ENCODE assay signal across 8 cellular contexts in the genomic region with DNA sequence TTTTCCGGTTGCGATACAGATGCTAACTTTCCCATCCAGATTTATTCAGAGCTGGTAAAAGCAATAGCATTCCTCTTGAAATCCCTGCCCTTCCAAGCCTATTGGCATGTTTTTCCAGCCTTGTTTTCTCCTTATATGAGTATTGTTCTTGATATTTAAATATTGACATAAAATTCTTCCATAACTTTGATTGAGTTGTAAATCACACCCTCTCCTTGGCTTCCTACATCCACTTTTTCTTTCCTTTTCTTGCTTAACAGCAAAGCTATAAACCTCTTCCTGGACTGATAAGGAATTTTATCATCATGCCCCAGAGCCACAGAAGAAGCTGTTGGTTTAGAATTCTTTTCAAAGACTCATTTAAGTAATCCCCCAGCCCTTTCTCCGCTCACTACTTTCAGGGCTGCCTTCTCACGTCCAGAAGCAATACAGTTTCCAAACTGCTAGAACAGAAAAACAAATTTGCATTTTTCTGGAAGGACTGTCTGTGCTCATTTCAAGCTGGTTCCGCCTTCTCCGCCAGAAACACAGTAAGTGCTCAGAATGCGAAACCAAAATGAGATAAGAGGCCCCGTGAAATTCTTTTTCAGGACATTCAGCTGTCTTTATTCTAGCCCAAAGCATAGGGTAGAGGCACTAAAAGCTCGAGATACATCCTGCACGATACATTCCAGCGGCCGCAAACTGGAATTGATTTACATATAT. TPM values are rescaled to one million over a fixed set of nuclear protein-coding genes. Genes with fewer than 3 reads are reported as not detected.
A peak's percentile ranks its signal among the peaks of the same experiment; 100 is the strongest.
DNase-seq lines count a peak whose midpoint lies in the region; ATAC-seq and TF ChIP-seq lines count a peak whose summit lies in the region.

No MANE protein-coding gene starts in this region.

- DNase-seq in BJ (ENCODE audit: low read depth) (no peak), cerebellar cortex (ENCODE audit: low spot score) (peak; percentile 32), NCI-H82 treated with DMSO at 0.1 percent for 48 hours (lab: John Stamatoyannopoulos, UW; ENCODE audit: unreplicated experiment) (no peak), H4 (ENCODE audit: low spot score) (no peak)
- DNase-seq in stimulated activated CD4-positive, alpha-beta T cell treated with anti-CD3 and anti-CD28 coated beads, Interleukin-4, amount 100 ng/mL, for 4 hours: no peak

- peaks cover 11% of the 10 kb centered on the region for H3K4me1 ChIP-seq in mucosa of stomach (ENCODE audit: control insufficient read depth, insufficient read depth, low read length)

- no peak for TF ChIP-seq CTCF in BJ (IDR thresholded peaks at IDR 0.05; ENCODE audit: insufficient read depth, low read depth, low read length)

- no peaks in the 10 kb centered on the region for H3K27me3 ChIP-seq in BJ (ENCODE audit: control insufficient read depth, insufficient read depth, low read length)
- no peaks in the 10 kb centered on the region for H3K27me3 ChIP-seq in mucosa of stomach (ENCODE audit: control insufficient read depth, insufficient read depth, low read length)

- H3K9ac ChIP-seq in mucosa of stomach (ENCODE audit: low read length): peak overlapping the region; percentile 60

- peak; percentile 43 for ATAC-seq in HG03439 (IDR thresholded peaks at IDR 0.05; ENCODE audit: unreplicated experiment)
- ATAC-seq in HG03175 (IDR thresholded peaks at IDR 0.05; ENCODE audit: unreplicated experiment): no peak

- POLR2A ChIA-PET in BJ (lab: Charles Lee): no interaction called here

- H3K36me3 ChIP-seq in BJ (ENCODE audit: control insufficient read depth, insufficient read depth, low read length) (no peaks in the 10 kb centered on the region), mucosa of stomach (ENCODE audit: control insufficient read depth, insufficient read depth, low read length) (no peaks in the 10 kb centered on the region)

- CTCF ChIA-PET in BJ (lab: Yijun Ruan, JAX): interaction anchor here (1.1 to 3.2 kb wide), 4 partner anchors 10 to 430 kb away, joined by 3 to 14 read pairs (median 3); no protein-coding TSS in a partner anchor

- H3K9me3 ChIP-seq in mucosa of stomach (ENCODE audit: control insufficient read depth, low read length): no peaks in the 10 kb centered on the region

- H3K4me3 ChIP-seq in BJ (ENCODE audit: low read depth, low read length) (peak overlapping the region; percentile 75), mucosa of stomach (ENCODE audit: low read length) (peak overlapping the region; percentile 56)

RNA-seq across cellular contexts. Expression of gene MID1, which starts 0.9 kb away (rescaled TPM):
- 21.5 and 42.6 TPM in 2 replicates for polyA plus RNA-seq in BJ (2011; rRNA removed)
- polyA minus RNA-seq in BJ (2011; rRNA and poly(A)+ RNA removed): 38.1 and 40.1 TPM in 2 replicates
- total RNA-seq in H4 (2014; rRNA removed; shearing (Covaris generic)): 9.1 and 14.3 TPM in 2 replicates
